ENCODE assay signal across 13 cellular contexts in the genomic region with DNA sequence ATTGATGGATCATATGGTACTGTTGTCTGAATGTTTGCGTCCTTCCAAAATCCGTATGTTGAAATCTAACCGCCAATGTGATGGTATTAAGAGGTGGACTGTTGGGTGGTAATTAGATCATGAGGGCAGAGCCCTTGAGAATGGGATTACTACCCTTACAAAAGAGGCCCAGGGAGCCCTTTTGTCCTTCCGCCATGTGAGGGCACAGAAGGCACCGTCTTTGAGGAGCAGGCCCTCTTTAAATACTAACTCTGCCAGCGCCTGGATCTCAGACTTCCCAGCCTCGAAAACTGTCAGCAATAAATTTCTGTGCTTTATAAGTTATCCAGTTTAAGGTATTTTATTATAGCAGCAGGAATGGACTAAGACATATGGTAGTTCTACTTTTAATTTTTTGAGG.
"Had no signal": no experiment of that assay in that cellular context is flagged by ENCODE, and none has a peak within 500 bp of the region (broad histone marks: within the 10 kb centered on the region; RNA-seq: fewer than 3 reads in every experiment).

No MANE protein-coding gene starts in this region.

- H3K9me3 Mint-ChIP-seq: endodermal cell; immature natural killer cell; stimulated activated naive B cell treated with anti-CD40 and anti-IgM and Interleukin-4, amounts not matched to agents 10 μg/mL and 1 μg/mL and 100 μg/mL, for 72 hours had no signal

- H3K4me1 Mint-ChIP-seq: immature natural killer cell; stimulated activated naive B cell treated with anti-CD40 and anti-IgM and Interleukin-4, amounts not matched to agents 10 μg/mL and 1 μg/mL and 100 μg/mL, for 72 hours had no signal

- H3K4me3 Mint-ChIP-seq: endodermal cell; immature natural killer cell; naive thymus-derived CD4-positive, alpha-beta T cell; stimulated activated naive B cell treated with anti-CD40 and anti-IgM and Interleukin-4, amounts not matched to agents 10 μg/mL and 1 μg/mL and 100 μg/mL, for 72 hours had no signal

- H3K27ac Mint-ChIP-seq: immature natural killer cell had no signal

- ATAC-seq: foreskin keratinocyte; naive thymus-derived CD4-positive, alpha-beta T cell; stimulated activated naive B cell treated with anti-CD40 and anti-IgM and Interleukin-4, amounts not matched to agents 10 μg/mL and 1 μg/mL and 100 μg/mL, for 72 hours had no signal

- DNase-seq: effector CD4-positive, alpha-beta T cell; endodermal cell; erythroblast; foreskin keratinocyte; immature natural killer cell; kidney; naive thymus-derived CD4-positive, alpha-beta T cell; ovary; sigmoid colon; stimulated activated CD4-positive, alpha-beta T cell treated with anti-CD3 and anti-CD28 coated beads, Interleukin-2, amount 100 ng/mL, for 24 hours; stimulated activated CD4-positive, alpha-beta T cell treated with anti-CD3 and anti-CD28 coated beads, Interleukin-4, amount 100 ng/mL, for 4 hours; stimulated activated naive B cell treated with anti-CD40 and anti-IgM and Interleukin-4, amounts not matched to agents 10 μg/mL and 1 μg/mL and 100 μg/mL, for 72 hours; trophoblast cell had no signal

- H3K36me3 Mint-ChIP-seq: naive thymus-derived CD4-positive, alpha-beta T cell had no signal

- H3K27me3 Mint-ChIP-seq: naive thymus-derived CD4-positive, alpha-beta T cell; stimulated activated naive B cell treated with anti-CD40 and anti-IgM and Interleukin-4, amounts not matched to agents 10 μg/mL and 1 μg/mL and 100 μg/mL, for 72 hours had no signal
